In the genomic region with DNA sequence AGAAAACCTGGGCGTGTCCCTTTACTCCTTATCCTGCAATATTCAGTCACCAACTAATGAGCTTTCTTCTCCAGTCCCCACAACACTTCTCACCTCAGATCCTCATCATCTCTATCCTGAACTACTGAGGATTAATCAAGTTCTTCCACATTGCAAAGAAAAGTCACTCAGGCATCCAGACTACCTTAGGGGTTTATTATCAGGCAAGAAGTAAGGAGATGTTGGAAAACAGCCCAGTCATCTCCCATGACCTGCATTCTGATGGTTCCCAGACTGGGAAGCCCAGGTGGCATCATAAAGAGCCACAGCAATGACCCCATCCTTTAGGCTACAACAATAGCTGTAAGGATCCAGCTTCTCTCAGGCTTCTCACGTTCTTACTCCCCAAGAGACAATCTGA, we compare ENCODE assay signal across 16 cellular contexts. TPM values are rescaled to one million over a fixed set of nuclear protein-coding genes. Genes with fewer than 3 reads are reported as not detected.
DNase-seq lines count a peak whose midpoint lies in the region; ATAC-seq and TF ChIP-seq lines count a peak whose summit lies in the region.
"Had no signal": no experiment of that assay in that cellular context is flagged by ENCODE, and none has a peak within 500 bp of the region (broad histone marks: within the 10 kb centered on the region; RNA-seq: fewer than 3 reads in every experiment).

No MANE protein-coding gene starts in this region.

- H3K27me3 Mint-ChIP-seq in natural killer cell (ENCODE audit: low read depth in 2 of 2): no peaks in the 10 kb centered on the region
- no peaks in the 10 kb centered on the region for H3K27me3 Mint-ChIP-seq in natural killer cell treated with Interleukin-12 subunit alpha and Interleukin-12 subunit beta and Interleukin-15 and Interleukin-18, amount 100 ng/mL, for 72 hours
- no peaks in the 10 kb centered on the region for H3K27me3 Mint-ChIP-seq in activated B cell treated with CpG ODN at 0.5 μM for 24 hours
- no peaks in the 10 kb centered on the region for H3K27me3 Mint-ChIP-seq in naive B cell
- no peaks in the 10 kb centered on the region for H3K27me3 Mint-ChIP-seq in stimulated activated naive B cell treated with anti-CD40 and anti-IgM and Interleukin-4, amounts not matched to agents 10 μg/mL and 1 μg/mL and 100 μg/mL, for 72 hours
- H3K27me3 Mint-ChIP-seq: CD4-positive, CD25-positive, alpha-beta regulatory T cell had no signal

- POLR2A ChIA-PET in activated B cell treated with CpG ODN at 0.5 μM for 24 hours (lab: Charles Lee): interaction anchor here (0.7 kb wide), 1 partner anchor 749 kb away, joined by 3 read pairs; no protein-coding TSS in a partner anchor

- intact Hi-C loops in natural killer cell (cut with micrococcal nuclease): no loop called here
- intact Hi-C loops in activated B cell treated with CpG ODN at 0.5 μM for 24 hours (cut with micrococcal nuclease): loop anchor here (5.0 to 10.0 kb wide), 2 partner anchors 36 to 861 kb away; partner anchors contain the start of gene PLCL2

- TF ChIP-seq CTCF in natural killer cell (IDR thresholded peaks at IDR 0.05) (no peak), activated B cell treated with CpG ODN at 0.5 μM for 24 hours (IDR thresholded peaks at IDR 0.05) (no peak), GM13977 (IDR thresholded peaks at IDR 0.05; ENCODE audit: extremely low read depth, insufficient read depth, missing control alignments) (no peak)

- CTCF ChIA-PET in activated B cell treated with CpG ODN at 0.5 μM for 24 hours (lab: Charles Lee): interaction anchor here (1.1 kb wide), 1 partner anchor 101 kb away, joined by 3 read pairs; no protein-coding TSS in a partner anchor

- DNase-seq in natural killer cell (no peak), activated B cell treated with CpG ODN at 0.5 μM for 24 hours (no peak), naive B cell (no peak), kidney tubule cell (ENCODE audit: low spot score) (no peak), GM13977 (ENCODE audit: low spot score) (no peak)
- no peak for DNase-seq in natural killer cell treated with Interleukin-12 subunit alpha and Interleukin-12 subunit beta and Interleukin-15 and Interleukin-18, amount 100 ng/mL, for 72 hours (ENCODE audit: low spot score)
- DNase-seq in stimulated activated naive B cell treated with anti-CD40 and anti-IgM and Interleukin-4, amounts not matched to agents 10 μg/mL and 1 μg/mL and 100 μg/mL, for 72 hours: no peak
- DNase-seq: 8988T; C1 segment of cervical spinal cord; CD4-positive, CD25-positive, alpha-beta regulatory T cell; DMS153; DMS79; GDM1; H9; IMR-90 had no signal

- H3K27ac Mint-ChIP-seq in natural killer cell: no peak overlapping the region
- no peak overlapping the region for H3K27ac Mint-ChIP-seq in natural killer cell treated with Interleukin-12 subunit alpha and Interleukin-12 subunit beta and Interleukin-15 and Interleukin-18, amount 100 ng/mL, for 72 hours
- H3K27ac Mint-ChIP-seq in activated B cell treated with CpG ODN at 0.5 μM for 24 hours: peak overlapping the region; percentile 0
- peak overlapping the region in 4 of 6 donors; percentile 40 to 84 (median 68) for H3K27ac Mint-ChIP-seq in naive B cell
- peak overlapping the region; percentile 27 for H3K27ac Mint-ChIP-seq in stimulated activated naive B cell treated with anti-CD40 and anti-IgM and Interleukin-4, amounts not matched to agents 10 μg/mL and 1 μg/mL and 100 μg/mL, for 72 hours
- H3K27ac Mint-ChIP-seq: H9 had no signal

- in situ Hi-C loops in GM13977 (cut with MboI; ENCODE audit: low pct_unique_long_range_greater_than_20kb, low sequenced_read_pairs, unreplicated experiment): no loop called here

- H3K36me3 Mint-ChIP-seq in natural killer cell (no peaks in the 10 kb centered on the region), activated B cell treated with CpG ODN at 0.5 μM for 24 hours (ENCODE audit: low read depth) (peaks cover 3% of the 10 kb centered on the region), naive B cell (no peaks in the 10 kb centered on the region)
- no peaks in the 10 kb centered on the region for H3K36me3 Mint-ChIP-seq in natural killer cell treated with Interleukin-12 subunit alpha and Interleukin-12 subunit beta and Interleukin-15 and Interleukin-18, amount 100 ng/mL, for 72 hours
- H3K36me3 Mint-ChIP-seq in stimulated activated naive B cell treated with anti-CD40 and anti-IgM and Interleukin-4, amounts not matched to agents 10 μg/mL and 1 μg/mL and 100 μg/mL, for 72 hours: no peaks in the 10 kb centered on the region
- H3K36me3 Mint-ChIP-seq: CD4-positive, CD25-positive, alpha-beta regulatory T cell had no signal

- ATAC-seq in natural killer cell: no peak
- no peak for ATAC-seq in natural killer cell treated with Interleukin-12 subunit alpha and Interleukin-12 subunit beta and Interleukin-15 and Interleukin-18, amount 100 ng/mL, for 72 hours
- ATAC-seq in activated B cell treated with CpG ODN at 0.5 μM for 24 hours (ENCODE audit: low read depth): no peak
- no peak for ATAC-seq in naive B cell (ENCODE audit: low read depth in 2 of 2)
- ATAC-seq in stimulated activated naive B cell treated with anti-CD40 and anti-IgM and Interleukin-4, amounts not matched to agents 10 μg/mL and 1 μg/mL and 100 μg/mL, for 72 hours (replicated peaks): no peak
- no peak for ATAC-seq in GM19452 (IDR thresholded peaks at IDR 0.05; ENCODE audit: unreplicated experiment)

- H3K4me1 Mint-ChIP-seq in natural killer cell (peaks cover 28 to 31% of the 10 kb centered on the region in 2 donors), activated B cell treated with CpG ODN at 0.5 μM for 24 hours (peaks cover 44% of the 10 kb centered on the region), naive B cell (peaks cover 42 to 49% (median 42%) of the 10 kb centered on the region in 3 donors)
- H3K4me1 Mint-ChIP-seq in natural killer cell treated with Interleukin-12 subunit alpha and Interleukin-12 subunit beta and Interleukin-15 and Interleukin-18, amount 100 ng/mL, for 72 hours (ENCODE audit: low read depth in 2 of 2): peaks cover 24 to 27% of the 10 kb centered on the region in 2 donors
- H3K4me1 Mint-ChIP-seq in stimulated activated naive B cell treated with anti-CD40 and anti-IgM and Interleukin-4, amounts not matched to agents 10 μg/mL and 1 μg/mL and 100 μg/mL, for 72 hours: peaks cover 36 to 69% of the 10 kb centered on the region in 2 donors

- no peaks in the 10 kb centered on the region for H3K9me3 Mint-ChIP-seq in natural killer cell
- no peaks in the 10 kb centered on the region for H3K9me3 Mint-ChIP-seq in natural killer cell treated with Interleukin-12 subunit alpha and Interleukin-12 subunit beta and Interleukin-15 and Interleukin-18, amount 100 ng/mL, for 72 hours
- H3K9me3 Mint-ChIP-seq in activated B cell treated with CpG ODN at 0.5 μM for 24 hours: no peaks in the 10 kb centered on the region
- no peaks in the 10 kb centered on the region for H3K9me3 Mint-ChIP-seq in naive B cell
- no peaks in the 10 kb centered on the region for H3K9me3 Mint-ChIP-seq in stimulated activated naive B cell treated with anti-CD40 and anti-IgM and Interleukin-4, amounts not matched to agents 10 μg/mL and 1 μg/mL and 100 μg/mL, for 72 hours
- H3K9me3 Mint-ChIP-seq: CD4-positive, CD25-positive, alpha-beta regulatory T cell; H9 had no signal

- peak overlapping the region; percentile 17 for H3K4me3 Mint-ChIP-seq in natural killer cell
- no peak overlapping the region for H3K4me3 Mint-ChIP-seq in natural killer cell treated with Interleukin-12 subunit alpha and Interleukin-12 subunit beta and Interleukin-15 and Interleukin-18, amount 100 ng/mL, for 72 hours
- no peak overlapping the region for H3K4me3 Mint-ChIP-seq in activated B cell treated with CpG ODN at 0.5 μM for 24 hours
- peak overlapping the region in 3 of 8 donors; percentile 7 to 66 (median 47) for H3K4me3 Mint-ChIP-seq in naive B cell
- no peak overlapping the region for H3K4me3 Mint-ChIP-seq in stimulated activated naive B cell treated with anti-CD40 and anti-IgM and Interleukin-4, amounts not matched to agents 10 μg/mL and 1 μg/mL and 100 μg/mL, for 72 hours
- H3K4me3 Mint-ChIP-seq: H9 had no signal

RNA-seq across cellular contexts. Expression of gene TBC1D5, which starts 3.5 kb away (rescaled TPM):
- 10 to 100 TPM; 63.8 to 81.9 (median 74.9) TPM for total RNA-seq in natural killer cell
- 10 to 100 TPM; 43.4 to 51.6 TPM for total RNA-seq in natural killer cell treated with Interleukin-12 subunit alpha and Interleukin-12 subunit beta and Interleukin-15 and Interleukin-18, amount 100 ng/mL, for 72 hours
- 102 and 106 TPM in 2 replicates for total RNA-seq in activated B cell treated with CpG ODN at 0.5 μM for 24 hours
- polyA plus RNA-seq in naive B cell (ENCODE audit: low read depth in 6 of 6): 10 to 100 TPM; 54.7 to 83.0 (median 73.6) TPM

Comparison
In these comparisons a context has a peak if more than half of its experiments do, and no peak if none do; other contexts are left out.
1. H3K27ac Mint-ChIP-seq: peak in activated B cell treated with CpG ODN at 0.5 μM for 24 hours (single experiment), naive B cell (4 of 6) and stimulated activated naive B cell treated with anti-CD40 and anti-IgM and Interleukin-4, amounts not matched to agents 10 μg/mL and 1 μg/mL and 100 μg/mL, for 72 hours (single experiment); none in natural killer cell (0 of 2) and natural killer cell treated with Interleukin-12 subunit alpha and Interleukin-12 subunit beta and Interleukin-15 and Interleukin-18, amount 100 ng/mL, for 72 hours (0 of 2).